In the genomic region with DNA sequence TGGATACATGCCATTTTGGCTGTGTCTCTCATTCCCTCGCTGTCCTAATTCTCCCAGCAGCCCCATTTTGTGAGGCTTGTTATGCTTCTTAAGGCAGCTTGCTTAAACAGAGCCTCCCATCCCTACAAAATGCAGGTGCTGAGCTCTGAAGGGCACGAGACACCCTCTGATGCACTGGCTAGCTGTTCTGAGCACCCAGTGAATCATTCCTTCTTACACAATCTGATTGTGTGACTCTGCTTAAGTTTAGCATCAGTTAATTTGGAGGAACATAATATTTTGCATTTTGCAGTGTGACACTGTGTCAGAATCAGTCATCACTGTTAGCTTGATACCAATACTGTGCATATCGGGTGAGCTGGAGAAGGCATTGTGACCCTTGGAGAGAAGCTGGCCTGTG, we compare ENCODE assay signal across 20 cellular contexts.
A peak's percentile ranks its signal among the peaks of the same experiment; 100 is the strongest.
DNase-seq lines count a peak whose midpoint lies in the region; ATAC-seq and TF ChIP-seq lines count a peak whose summit lies in the region.
"Had no signal": no experiment of that assay in that cellular context is flagged by ENCODE, and none has a peak within 500 bp of the region (broad histone marks: within the 10 kb centered on the region; RNA-seq: fewer than 3 reads in every experiment).

No MANE protein-coding gene starts in this region.

- H3K9ac ChIP-seq in GM23248, result no peak overlapping the region

- H3K4me3 Mint-ChIP-seq in naive thymus-derived CD4-positive, alpha-beta T cell, result no peak overlapping the region

- intact Hi-C loops in naive thymus-derived CD4-positive, alpha-beta T cell (cut with micrococcal nuclease), result no loop called here

- H3F3A ChIP-seq in GM23248 (ENCODE audit: insufficient read depth), result no peaks in the 10 kb centered on the region

- no peak overlapping the region for H3K4me3 ChIP-seq in GM23248
- no peak overlapping the region for H3K4me3 ChIP-seq in NB4 (ENCODE audit: low read depth, low read length)
- H3K4me3 ChIP-seq in epithelial cell of esophagus (ENCODE audit: low read length), result no peak overlapping the region
- H3K4me3 ChIP-seq in naive thymus-derived CD4-positive, alpha-beta T cell (ENCODE audit: low read length), result no peak overlapping the region
- H3K4me3 ChIP-seq: HAP-1, SJSA1 had no signal

- no peak overlapping the region for H3K4me2 ChIP-seq in GM23248 (ENCODE audit: unreplicated experiment)

- H3K4me1 Mint-ChIP-seq in naive thymus-derived CD4-positive, alpha-beta T cell, result no peaks in the 10 kb centered on the region

- H3K4me1 ChIP-seq in GM23248 (ENCODE audit: insufficient read depth), result no peaks in the 10 kb centered on the region
- H3K4me1 ChIP-seq in naive thymus-derived CD4-positive, alpha-beta T cell (ENCODE audit: control insufficient read depth in 2 of 2, insufficient read depth in 2 of 2, low read length in 2 of 2), result no peaks in the 10 kb centered on the region
- H3K4me1 ChIP-seq: HAP-1, SJSA1 had no signal

- no peaks in the 10 kb centered on the region for H3K36me3 ChIP-seq in GM23248 (ENCODE audit: low read depth)
- no peaks in the 10 kb centered on the region for H3K36me3 ChIP-seq in naive thymus-derived CD4-positive, alpha-beta T cell (ENCODE audit: control insufficient read depth in 2 of 3, insufficient read depth in 3 of 3, low read length in 3 of 3)
- H3K36me3 ChIP-seq: HAP-1, SJSA1 had no signal

- H3K27me3 ChIP-seq in GM23248 (replicated peaks; ENCODE audit: insufficient read depth), result no peaks in the 10 kb centered on the region
- H3K27me3 ChIP-seq in naive thymus-derived CD4-positive, alpha-beta T cell (ENCODE audit: control insufficient read depth in 2 of 2, insufficient read depth in 2 of 2, low read length in 2 of 2), result no peaks in the 10 kb centered on the region
- H3K27me3 ChIP-seq: SJSA1 had no signal

- no peak for TF ChIP-seq POLR2A in NB4 (IDR thresholded peaks at IDR 0.05; ENCODE audit: extremely low read depth, insufficient read length)

- no peak for TF ChIP-seq CTCF in NB4 (IDR thresholded peaks at IDR 0.05; ENCODE audit: low read depth, low read length)
- TF ChIP-seq CTCF in epithelial cell of esophagus (IDR thresholded peaks at IDR 0.05; ENCODE audit: insufficient read depth, low read depth, low read length, missing control alignments), result no peak

- H3K27ac Mint-ChIP-seq in naive thymus-derived CD4-positive, alpha-beta T cell, result no peak overlapping the region

- peaks cover 0 to 9% (median 0%) of the 10 kb centered on the region in 11 donors for H3K9me3 Mint-ChIP-seq in naive thymus-derived CD4-positive, alpha-beta T cell

- DNase-seq in GM23248 (peak; percentile 11), NB4 (ENCODE audit: low read depth) (peak; percentile 17), epithelial cell of esophagus (ENCODE audit: low read depth) (peak; percentile 82), SW480 (ENCODE audit: low spot score) (no peak), amygdala (lab: John Stamatoyannopoulos, UW) (no peak), A172 (ENCODE audit: low spot score) (no peak)
- no peak for DNase-seq in naive thymus-derived CD4-positive, alpha-beta T cell
- DNase-seq: AML-193, DMS79 treated with DMSO at 0.1 percent for 48 hours, IMR-90, Kasumi-1, NCI-H1048, NCI-H1436, NCI-H1930, NCI-H226, NCI-H524, PC-3 had no signal

- no peaks in the 10 kb centered on the region for H3K79me2 ChIP-seq in GM23248 (ENCODE audit: insufficient read depth)

- H3K9me2 ChIP-seq in GM23248 (ENCODE audit: insufficient read depth), result no peaks in the 10 kb centered on the region

- no peaks in the 10 kb centered on the region for H3K9me3 ChIP-seq in GM23248 (ENCODE audit: low read depth)
- no peaks in the 10 kb centered on the region for H3K9me3 ChIP-seq in naive thymus-derived CD4-positive, alpha-beta T cell (ENCODE audit: control insufficient read depth in 2 of 3, low read length in 3 of 3)
- H3K9me3 ChIP-seq: HAP-1, SJSA1 had no signal

- in situ Hi-C loops in GM23248 (cut with MboI), result no loop called here

- no peak overlapping the region for H3K27ac ChIP-seq in GM23248
- H3K27ac ChIP-seq in naive thymus-derived CD4-positive, alpha-beta T cell (ENCODE audit: low read depth, low read length), result no peak overlapping the region
- H3K27ac ChIP-seq: RWPE1, SJSA1 had no signal

- no peaks in the 10 kb centered on the region for H4K20me1 ChIP-seq in GM23248 (ENCODE audit: insufficient read depth)

- POLR2A ChIA-PET in naive thymus-derived CD4-positive, alpha-beta T cell (lab: Charles Lee), result no interaction called here

- WGBS in GM23248 (ENCODE audit: low coverage in 1 of 2, low lambda C conversion rate in 2 of 2, missing lambda C conversion rate in 2 of 2), 2 experiments, result 29 to 32% methylated on average over 3 of the region's 3 CpGs

- peaks cover 0 to 16% (median 0%) of the 10 kb centered on the region in 5 donors for H3K36me3 Mint-ChIP-seq in naive thymus-derived CD4-positive, alpha-beta T cell

- ATAC-seq in naive thymus-derived CD4-positive, alpha-beta T cell, result peak; percentile 26
- ATAC-seq: PC-3 had no signal

- H3K27me3 Mint-ChIP-seq in naive thymus-derived CD4-positive, alpha-beta T cell, result peaks cover 0 to 8% (median 0%) of the 10 kb centered on the region in 5 donors

- H2AFZ ChIP-seq in GM23248, result no peak overlapping the region

- CTCF ChIA-PET in naive thymus-derived CD4-positive, alpha-beta T cell (lab: Charles Lee), result no interaction called here

Comparison
In these comparisons a context has a peak if more than half of its experiments do, and no peak if none do; other contexts are left out.
1. DNase-seq: peak in GM23248 (single experiment), NB4 (single experiment) and epithelial cell of esophagus (single experiment); none in naive thymus-derived CD4-positive, alpha-beta T cell (0 of 9), SW480 (single experiment), amygdala (0 of 56) and A172 (single experiment).